Comparison of ENCODE assay signal across 8 cellular contexts in the genomic region with DNA sequence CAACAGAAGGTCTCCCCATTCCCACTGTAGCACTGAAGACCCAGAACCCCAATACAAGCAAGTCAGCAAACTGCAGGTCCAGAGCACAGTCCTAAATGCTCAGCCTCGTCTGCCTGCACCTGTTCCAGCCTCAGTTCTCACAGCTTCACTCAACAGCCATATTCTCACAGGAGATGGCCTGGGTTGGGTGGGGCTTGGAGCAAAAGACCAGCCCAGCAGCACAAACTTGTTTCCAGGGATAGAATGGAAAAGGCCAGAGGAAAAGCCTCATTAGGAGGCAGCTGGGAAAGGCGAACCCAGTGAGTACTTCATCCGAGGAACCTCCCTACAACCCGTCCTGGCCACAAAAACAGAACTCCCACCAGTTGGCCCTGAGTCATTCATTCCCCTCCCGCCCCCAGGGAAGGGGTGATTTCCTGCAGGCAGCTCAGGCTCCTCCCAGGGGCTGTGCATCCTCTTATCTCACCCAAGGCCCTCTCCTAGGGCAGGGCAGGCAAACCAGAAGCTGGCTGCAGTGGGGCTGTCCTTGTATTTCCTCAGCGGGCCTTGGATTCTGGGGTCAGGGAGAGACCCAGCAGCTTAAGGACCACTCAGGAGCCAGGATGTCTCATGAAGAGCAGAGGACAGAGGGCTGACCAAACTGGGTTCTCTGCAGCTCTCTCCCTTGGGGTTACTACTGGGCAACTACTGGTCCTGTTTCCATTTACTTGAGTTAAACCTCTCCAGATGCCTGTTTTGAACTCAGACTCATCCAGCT. TPM values are rescaled to one million over a fixed set of nuclear protein-coding genes. Genes with fewer than 3 reads are reported as not detected.
DNase-seq lines count a peak whose midpoint lies in the region; ATAC-seq, FAIRE-seq and TF ChIP-seq lines count a peak whose summit lies in the region.

No MANE protein-coding gene starts in this region.

- peak overlapping the region in 2 of 3 experiments; percentile 22 to 25 for H3K27ac Mint-ChIP-seq in nephron

- H3K27me3 ChIP-seq in HAP-1 (ENCODE audit: low read depth), result no peaks in the 10 kb centered on the region

- H3K36me3 ChIP-seq in HAP-1 (replicated peaks), result no peaks in the 10 kb centered on the region

- H3K4me3 ChIP-seq in HAP-1, result no peak overlapping the region

- peaks cover 15% of the 10 kb centered on the region for H3K9me3 Mint-ChIP-seq in nephron

- DNase-seq in GM18507 (ENCODE audit: extremely low spot score, insufficient read length, low read depth) (peak; percentile 25), RPMI7951 (ENCODE audit: low read depth) (peak; percentile 82), dedifferentiated amniotic fluid mesenchymal stem cell (ENCODE audit: extremely low spot score) (peak; percentile 23), HAP-1 (ENCODE audit: low spot score in 2 of 2) (no peak), DMS153 treated with DMSO at 0.1 percent for 48 hours (lab: John Stamatoyannopoulos, UW; ENCODE audit: unreplicated experiment) (no peak)

- H3K36me3 Mint-ChIP-seq in nephron (ENCODE audit: low read depth), result no peaks in the 10 kb centered on the region

- peaks cover 3% of the 10 kb centered on the region; the same call in 1 of the 2 replicates for H3K9me3 ChIP-seq in HAP-1

- peak; percentile 68 for FAIRE-seq in GM18507 (lab: Jason Lieb, UNC)

- no peaks in the 10 kb centered on the region for H3K4me1 ChIP-seq in HAP-1

- no peak overlapping the region for H3K4me3 Mint-ChIP-seq in nephron

- in situ Hi-C loops in HAP-1 (cut with MboI; ENCODE audit: low sequenced_read_pairs), result no loop called here

- ATAC-seq in HG03520 (IDR thresholded peaks at IDR 0.05; ENCODE audit: unreplicated experiment) (no peak), HG03280 (IDR thresholded peaks at IDR 0.05; ENCODE audit: unreplicated experiment) (no peak)

- TF ChIP-seq CTCF in nephron (IDR thresholded peaks at IDR 0.05; ENCODE audit: unreplicated experiment in 3 of 3), result no peak

- peaks cover 6% of the 10 kb centered on the region for H3K4me1 Mint-ChIP-seq in nephron

- H3K27me3 Mint-ChIP-seq in nephron (ENCODE audit: low read depth), result no peaks in the 10 kb centered on the region

RNA-seq across cellular contexts. Expression of a gene that starts 7.4 kb away (rescaled TPM):
- total RNA-seq in RPMI7951 (2014; rRNA removed; shearing (Covaris generic)), result not detected in 2 replicates

RNA-seq across cellular contexts. Expression of a gene that starts 28.6 kb away (rescaled TPM):
- total RNA-seq in RPMI7951 (2014; rRNA removed; shearing (Covaris generic)), result 410 and 459 TPM in 2 replicates

RNA-seq across cellular contexts. Expression of a gene that starts 29.4 kb away (rescaled TPM):
- 0.68 and 0.84 TPM in 2 replicates for total RNA-seq in RPMI7951 (2014; rRNA removed; shearing (Covaris generic))

RNA-seq across cellular contexts. Expression of a gene that starts 37.6 kb away (rescaled TPM):
- total RNA-seq in RPMI7951 (2014; rRNA removed; shearing (Covaris generic)), result 105 and 147 TPM in 2 replicates

RNA-seq across cellular contexts. Expression of a gene that starts 44.8 kb away (rescaled TPM):
- total RNA-seq in RPMI7951 (2014; rRNA removed; shearing (Covaris generic)), result not detected in 2 replicates

Comparison
In these comparisons a context has a peak if more than half of its experiments do, and no peak if none do; other contexts are left out.
1. DNase-seq: peak in GM18507 (single experiment), RPMI7951 (single experiment) and dedifferentiated amniotic fluid mesenchymal stem cell (single experiment); none in HAP-1 (0 of 2) and DMS153 treated with DMSO at 0.1 percent for 48 hours (single experiment).